7 cellular contexts compared by ENCODE assay signal in genomic region chr9:63859090-63859474, GRCh38.
A peak's percentile ranks its signal among the peaks of the same experiment; 100 is the strongest.
DNase-seq lines count a peak whose midpoint lies in the region; ATAC-seq and TF ChIP-seq lines count a peak whose summit lies in the region.
"Not testable (repeated sequence)": the region's sequence is repeated elsewhere in the genome, so short reads cannot be mapped to it uniquely, and the experiment has no call there.

No MANE protein-coding gene starts in this region.

- TF ChIP-seq CTCF in PC-9 (conservative IDR thresholded peaks at IDR 0.05); cardiac fibroblast (IDR thresholded peaks at IDR 0.05; ENCODE audit: low read depth, low read length); fibroblast of villous mesenchyme (IDR thresholded peaks at IDR 0.05; ENCODE audit: insufficient read depth, low read depth, low read length); lower lobe of right lung (IDR thresholded peaks at IDR 0.05); spleen (IDR thresholded peaks at IDR 0.05 in 8 of 11, conservative IDR thresholded peaks at IDR 0.05 in 3 of 11): not testable (repeated sequence)

- POLR2A ChIA-PET in PC-9 (lab: Charles Lee; ENCODE audit: unreplicated experiment), result not testable (repeated sequence)

- not testable (repeated sequence) for H3K27ac ChIP-seq in PC-9
- H3K27ac ChIP-seq in lower lobe of right lung, result peak overlapping the region; percentile 31
- peak overlapping the region in 7 of 8 donors; percentile 58 to 78 (median 66) for H3K27ac ChIP-seq in spleen

- H3K27me3 ChIP-seq in PC-9 (ENCODE audit: insufficient read depth, low read depth); lower lobe of right lung (ENCODE audit: low read depth); spleen (replicated peaks in 1 of 7): not testable (repeated sequence)

- not testable (repeated sequence) for H3K9me3 ChIP-seq in PC-9 (ENCODE audit: insufficient read depth, low read depth); lower lobe of right lung
- H3K9me3 ChIP-seq in spleen, result peaks cover 0 to 33% (median 17%) of the 10 kb centered on the region in 8 donors

- TSS peak; percentile 66 for BruUV-seq in PC-9 (replicated peaks; lab: Mats Ljungman, UMichigan)

- H3K27me3 Mint-ChIP-seq in activated T-cell treated with anti-CD3 and anti-CD28 coated beads, Interleukin-2, amount 50 U/mL, for 4 hours (ENCODE audit: low read depth), result not testable (repeated sequence)

- TF ChIP-seq POLR2A in spleen (IDR thresholded peaks at IDR 0.05), result not testable (repeated sequence)

- not testable (repeated sequence) for H3K36me3 ChIP-seq in PC-9 (ENCODE audit: low read depth); lower lobe of right lung; spleen

- not testable (repeated sequence) for H3K9me2 ChIP-seq in PC-9 (ENCODE audit: insufficient read depth)

- DNase-seq in EH (ENCODE audit: low read depth) (peak; percentile 1), fibroblast of villous mesenchyme (ENCODE audit: low read depth) (peak; percentile 1), lower lobe of right lung (peak; percentile 34), spleen (peak; percentile 84)
- DNase-seq in PC-9; activated T-cell treated with anti-CD3 and anti-CD28 coated beads, Interleukin-2, amount 50 U/mL, for 4 hours; cardiac fibroblast (ENCODE audit: low read depth in 2 of 2): not testable (repeated sequence)

- H3K4me3 Mint-ChIP-seq in activated T-cell treated with anti-CD3 and anti-CD28 coated beads, Interleukin-2, amount 50 U/mL, for 4 hours, result peak overlapping the region; percentile 47

- peak overlapping the region; percentile 84 for H2AFZ ChIP-seq in PC-9

- not testable (repeated sequence) for H4K20me1 ChIP-seq in PC-9 (ENCODE audit: insufficient read depth)

- not testable (repeated sequence) for H3K79me2 ChIP-seq in PC-9 (ENCODE audit: low read depth)

- peak overlapping the region; percentile 85 for H3K4me2 ChIP-seq in PC-9

- not testable (repeated sequence) for H3K4me1 Mint-ChIP-seq in activated T-cell treated with anti-CD3 and anti-CD28 coated beads, Interleukin-2, amount 50 U/mL, for 4 hours (ENCODE audit: low read depth)

- not testable (repeated sequence) for ATAC-seq in activated T-cell treated with anti-CD3 and anti-CD28 coated beads, Interleukin-2, amount 50 U/mL, for 4 hours; lower lobe of right lung

- peaks cover 18% of the 10 kb centered on the region for H3K9me3 Mint-ChIP-seq in activated T-cell treated with anti-CD3 and anti-CD28 coated beads, Interleukin-2, amount 50 U/mL, for 4 hours

- H3K4me3 ChIP-seq in PC-9 (peak overlapping the region; percentile 71), cardiac fibroblast (replicated peaks in 1 of 2; ENCODE audit: low read depth in 2 of 2, low read length in 2 of 2) (peak overlapping the region; percentile 13 to 41), fibroblast of villous mesenchyme (ENCODE audit: low read depth, low read length) (peak overlapping the region; percentile 62), lower lobe of right lung (peak overlapping the region; percentile 50), spleen (peak overlapping the region in 7 of 8 donors; percentile 8 to 56 (median 33))

- intact Hi-C loops in PC-9 (cut with micrococcal nuclease; ENCODE audit: unreplicated experiment); lower lobe of right lung (cut with DNase I); spleen (cut with DNase I; ENCODE audit: low total_unique reads): not testable (repeated sequence)

- H3F3A ChIP-seq in PC-9 (ENCODE audit: insufficient read depth, low read depth), result not testable (repeated sequence)

- not testable (repeated sequence) for H3K36me3 Mint-ChIP-seq in activated T-cell treated with anti-CD3 and anti-CD28 coated beads, Interleukin-2, amount 50 U/mL, for 4 hours (ENCODE audit: insufficient read depth)

- H3K4me1 ChIP-seq in PC-9 (replicated peaks; ENCODE audit: insufficient read depth); lower lobe of right lung; spleen: not testable (repeated sequence)

- CTCF ChIA-PET in PC-9 (lab: Charles Lee), result not testable (repeated sequence)

- 21 to 56% (median 43%) methylated on average over 22 to 24 of the region's 24 CpGs for WGBS in spleen, 5 donors
